18 cellular contexts compared by ENCODE assay signal in the genomic region with DNA sequence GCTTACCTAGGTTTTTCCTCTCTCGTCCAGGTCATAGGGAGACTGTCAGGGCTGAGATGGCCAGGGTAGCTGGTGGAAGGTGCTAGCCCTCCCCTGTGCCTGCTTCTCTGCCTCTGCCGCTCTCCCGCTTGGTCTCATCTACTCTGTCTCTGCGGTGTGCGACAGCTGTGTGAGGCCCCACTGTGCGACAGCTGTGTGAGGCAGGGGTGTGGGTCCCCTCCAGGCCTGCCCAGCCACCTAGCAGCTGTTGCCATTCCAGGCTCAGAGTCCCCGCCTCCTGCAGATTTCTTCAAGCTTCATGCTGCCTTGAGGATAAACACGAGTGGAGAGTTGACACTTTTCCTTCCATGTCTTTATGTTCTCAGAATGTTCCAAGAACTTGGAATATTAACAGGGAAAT. TPM values are rescaled to one million over a fixed set of nuclear protein-coding genes. Genes with fewer than 3 reads are reported as not detected.
DNase-seq lines count a peak whose midpoint lies in the region; ATAC-seq and TF ChIP-seq lines count a peak whose summit lies in the region.
"Had no signal": no experiment of that assay in that cellular context is flagged by ENCODE, and none has a peak within 500 bp of the region (broad histone marks: within the 10 kb centered on the region; RNA-seq: fewer than 3 reads in every experiment).

No MANE protein-coding gene starts in this region.

- H3K9me3 Mint-ChIP-seq in CD8-positive, alpha-beta T cell, result no peaks in the 10 kb centered on the region
- H3K9me3 Mint-ChIP-seq in glutamatergic neuron (ENCODE audit: unreplicated experiment) (peaks cover 22% of the 10 kb centered on the region), nephron (no peaks in the 10 kb centered on the region)
- no peaks in the 10 kb centered on the region for H3K9me3 Mint-ChIP-seq in activated T-helper 2 cell treated with anti-CD3 and anti-CD28 coated beads, Interferon-gamma antibody, Interleukin-2, Interleukin-4, amounts not matched to agents 10 μg/mL and 5 μg/mL and 100 μg/mL, durations not matched to agents 14 hours and 24 hours and 36 hours
- H3K9me3 Mint-ChIP-seq: CD8-positive, alpha-beta memory T cell had no signal

- ATAC-seq in CD8-positive, alpha-beta T cell, result no peak
- ATAC-seq in HG03571 (IDR thresholded peaks at IDR 0.05; ENCODE audit: unreplicated experiment), result no peak
- ATAC-seq: PC-3 had no signal

- no peak for TF ChIP-seq CTCF in CD8-positive, alpha-beta T cell (IDR thresholded peaks at IDR 0.05)
- TF ChIP-seq CTCF in glutamatergic neuron (IDR thresholded peaks at IDR 0.05; ENCODE audit: partially characterized antibody, unreplicated experiment), result no peak
- no peak for TF ChIP-seq CTCF in nephron (IDR thresholded peaks at IDR 0.05; ENCODE audit: unreplicated experiment in 3 of 3)

- no peak overlapping the region for H3K4me3 Mint-ChIP-seq in CD8-positive, alpha-beta T cell
- H3K4me3 Mint-ChIP-seq in glutamatergic neuron (ENCODE audit: unreplicated experiment) (peak overlapping the region; percentile 26), nephron (peak overlapping the region in 2 of 3 experiments; percentile 40 to 75)
- H3K4me3 Mint-ChIP-seq in activated T-helper 2 cell treated with anti-CD3 and anti-CD28 coated beads, Interferon-gamma antibody, Interleukin-2, Interleukin-4, amounts not matched to agents 10 μg/mL and 5 μg/mL and 100 μg/mL, durations not matched to agents 14 hours and 24 hours and 36 hours (ENCODE audit: low read depth), result no peak overlapping the region
- H3K4me3 Mint-ChIP-seq: CD8-positive, alpha-beta memory T cell had no signal

- peaks cover 8% of the 10 kb centered on the region for H3K36me3 ChIP-seq in CD8-positive, alpha-beta T cell (ENCODE audit: insufficient read depth, low read length)

- no peak overlapping the region for H3K27ac ChIP-seq in CD8-positive, alpha-beta T cell (ENCODE audit: low read depth, low read length)
- H3K27ac ChIP-seq: BLaER1 treated with 17β-estradiol and CSF1 and Interleukin-3, amounts not matched to agents 10 nM and 100 nM had no signal

- peaks cover 28% of the 10 kb centered on the region for H3K4me1 ChIP-seq in CD8-positive, alpha-beta T cell (ENCODE audit: insufficient read depth, low read length)

- CTCF ChIA-PET in CD8-positive, alpha-beta T cell (lab: Charles Lee), result interaction anchor here (0.6 to 1.4 kb wide), 2 partner anchors 9 to 266 kb away, joined by 3 read pairs; no protein-coding TSS in a partner anchor

- peaks cover 72% of the 10 kb centered on the region for H3K4me1 Mint-ChIP-seq in CD8-positive, alpha-beta T cell (ENCODE audit: low read depth)
- H3K4me1 Mint-ChIP-seq in glutamatergic neuron (ENCODE audit: low read depth, unreplicated experiment) (peaks cover 81% of the 10 kb centered on the region), nephron (peaks cover 63% of the 10 kb centered on the region)
- peaks cover 35% of the 10 kb centered on the region for H3K4me1 Mint-ChIP-seq in activated T-helper 2 cell treated with anti-CD3 and anti-CD28 coated beads, Interferon-gamma antibody, Interleukin-2, Interleukin-4, amounts not matched to agents 10 μg/mL and 5 μg/mL and 100 μg/mL, durations not matched to agents 14 hours and 24 hours and 36 hours (ENCODE audit: low read depth)

- intact Hi-C loops in CD8-positive, alpha-beta T cell (cut with DNase I, micrococcal nuclease), result loop anchor here in 1 of 2 experiments (2.0 kb wide), 1 partner anchor 13 kb away; no protein-coding TSS in a partner anchor
- intact Hi-C loops in activated T-helper 2 cell treated with anti-CD3 and anti-CD28 coated beads, Interferon-gamma antibody, Interleukin-2, Interleukin-4, amounts not matched to agents 10 μg/mL and 5 μg/mL and 100 μg/mL, durations not matched to agents 14 hours and 24 hours and 36 hours (cut with micrococcal nuclease), result no loop called here

- peaks cover 63% of the 10 kb centered on the region for H3K36me3 Mint-ChIP-seq in CD8-positive, alpha-beta T cell
- H3K36me3 Mint-ChIP-seq in glutamatergic neuron (ENCODE audit: unreplicated experiment), result peaks cover 6% of the 10 kb centered on the region
- H3K36me3 Mint-ChIP-seq in nephron (ENCODE audit: low read depth), result peaks cover 36% of the 10 kb centered on the region
- peaks cover 66% of the 10 kb centered on the region for H3K36me3 Mint-ChIP-seq in activated T-helper 2 cell treated with anti-CD3 and anti-CD28 coated beads, Interferon-gamma antibody, Interleukin-2, Interleukin-4, amounts not matched to agents 10 μg/mL and 5 μg/mL and 100 μg/mL, durations not matched to agents 14 hours and 24 hours and 36 hours (ENCODE audit: low read depth)

- H3K27me3 Mint-ChIP-seq in CD8-positive, alpha-beta T cell (ENCODE audit: low read depth), result no peaks in the 10 kb centered on the region
- peaks cover 13% of the 10 kb centered on the region for H3K27me3 Mint-ChIP-seq in glutamatergic neuron (ENCODE audit: unreplicated experiment)
- no peaks in the 10 kb centered on the region for H3K27me3 Mint-ChIP-seq in nephron (ENCODE audit: low read depth)
- H3K27me3 Mint-ChIP-seq in activated T-helper 2 cell treated with anti-CD3 and anti-CD28 coated beads, Interferon-gamma antibody, Interleukin-2, Interleukin-4, amounts not matched to agents 10 μg/mL and 5 μg/mL and 100 μg/mL, durations not matched to agents 14 hours and 24 hours and 36 hours (ENCODE audit: low read depth), result no peaks in the 10 kb centered on the region
- H3K27me3 Mint-ChIP-seq: CD8-positive, alpha-beta memory T cell had no signal

- H3K27me3 ChIP-seq in CD8-positive, alpha-beta T cell (ENCODE audit: insufficient read depth, low read length), result no peaks in the 10 kb centered on the region
- H3K27me3 ChIP-seq: BLaER1 treated with 17β-estradiol and CSF1 and Interleukin-3, amounts not matched to agents 10 nM and 100 nM had no signal

- DNase-seq in CD8-positive, alpha-beta T cell, result no peak
- DNase-seq in NCI-H2171 (lab: John Stamatoyannopoulos, UW), result peak; percentile 53
- peak; percentile 78 for DNase-seq in glutamatergic neuron
- DNase-seq in SKM-1 (lab: John Stamatoyannopoulos, UW; ENCODE audit: unreplicated experiment), result no peak
- no peak for DNase-seq in NCI-H748 treated with DMSO at 0.1 percent for 48 hours (lab: John Stamatoyannopoulos, UW)
- no peak for DNase-seq in activated T-helper 2 cell treated with anti-CD3 and anti-CD28 coated beads, Interferon-gamma antibody, Interleukin-2, Interleukin-4, amounts not matched to agents 10 μg/mL and 5 μg/mL and 100 μg/mL, durations not matched to agents 14 hours and 24 hours and 36 hours (ENCODE audit: low spot score)
- DNase-seq: CD8-positive, alpha-beta memory T cell; DMS79; KBM-7; NCI-H1105 treated with DMSO at 0.1 percent for 48 hours; NCI-H187; NCI-H2107; PC-3; RPMI8226; SIG-M5 had no signal

- H3K27ac Mint-ChIP-seq in CD8-positive, alpha-beta T cell, result peak overlapping the region; percentile 58
- H3K27ac Mint-ChIP-seq in glutamatergic neuron (ENCODE audit: unreplicated experiment) (peak overlapping the region; percentile 95), nephron (peak overlapping the region; percentile 46 to 79 (median 77))
- H3K27ac Mint-ChIP-seq in activated T-helper 2 cell treated with anti-CD3 and anti-CD28 coated beads, Interferon-gamma antibody, Interleukin-2, Interleukin-4, amounts not matched to agents 10 μg/mL and 5 μg/mL and 100 μg/mL, durations not matched to agents 14 hours and 24 hours and 36 hours, result no peak overlapping the region

- H3K4me3 ChIP-seq in CD8-positive, alpha-beta T cell (ENCODE audit: low read depth, low read length), result no peak overlapping the region
- H3K4me3 ChIP-seq: BLaER1 treated with 17β-estradiol and CSF1 and Interleukin-3, amounts not matched to agents 10 nM and 100 nM had no signal

- POLR2A ChIA-PET in CD8-positive, alpha-beta T cell (lab: Charles Lee), result no interaction called here

- H3K9me3 ChIP-seq in CD8-positive, alpha-beta T cell (ENCODE audit: low read length), result no peaks in the 10 kb centered on the region

RNA-seq across cellular contexts. Expression of gene ARHGEF7, which starts 53.0 kb away (rescaled TPM):
- 100 to 1,000 TPM; 163 to 178 TPM for total RNA-seq in CD8-positive, alpha-beta T cell
- 227 TPM for total RNA-seq in glutamatergic neuron (ENCODE audit: unreplicated experiment)
- total RNA-seq in activated T-helper 2 cell treated with anti-CD3 and anti-CD28 coated beads, Interferon-gamma antibody, Interleukin-2, Interleukin-4, amounts not matched to agents 10 μg/mL and 5 μg/mL and 100 μg/mL, durations not matched to agents 14 hours and 24 hours and 36 hours, result 65.7 and 76.0 TPM in 2 replicates

Comparison
In these comparisons a context has a peak if more than half of its experiments do, and no peak if none do; other contexts are left out.
1. DNase-seq: peak in NCI-H2171 (single experiment) and glutamatergic neuron (single experiment); none in CD8-positive, alpha-beta T cell (0 of 7), SKM-1 (single experiment), NCI-H748 treated with DMSO at 0.1 percent for 48 hours (single experiment) and activated T-helper 2 cell treated with anti-CD3 and anti-CD28 coated beads, Interferon-gamma antibody, Interleukin-2, Interleukin-4, amounts not matched to agents 10 μg/mL and 5 μg/mL and 100 μg/mL, durations not matched to agents 14 hours and 24 hours and 36 hours (single experiment).
2. H3K4me3 Mint-ChIP-seq: peak in glutamatergic neuron (single experiment) and nephron (2 of 3); none in CD8-positive, alpha-beta T cell (single experiment) and activated T-helper 2 cell treated with anti-CD3 and anti-CD28 coated beads, Interferon-gamma antibody, Interleukin-2, Interleukin-4, amounts not matched to agents 10 μg/mL and 5 μg/mL and 100 μg/mL, durations not matched to agents 14 hours and 24 hours and 36 hours (single experiment).